In the genomic region with DNA sequence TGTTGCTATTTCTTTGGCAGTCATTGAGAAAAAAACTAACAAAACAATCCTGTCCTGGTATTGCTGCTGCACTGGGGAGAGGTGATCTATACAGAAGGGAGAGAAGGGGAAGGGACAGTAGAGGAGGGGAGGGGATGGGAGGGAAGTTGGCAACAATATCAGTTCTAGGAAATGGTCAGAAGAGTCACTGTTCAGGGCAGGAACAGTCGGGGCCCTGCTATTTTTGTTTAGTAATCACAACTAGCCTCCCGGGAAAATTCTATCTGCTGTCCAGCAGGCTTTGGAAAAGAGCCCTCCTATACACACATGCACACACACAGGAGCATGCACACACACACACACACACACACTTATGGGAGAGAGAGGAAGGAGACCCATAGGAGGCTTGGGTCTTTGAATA, we compare ENCODE assay signal across 10 cellular contexts.
DNase-seq lines count a peak whose midpoint lies in the region; ATAC-seq and FAIRE-seq lines count a peak whose summit lies in the region.
"Had no signal": no experiment of that assay in that cellular context is flagged by ENCODE, and none has a peak within 500 bp of the region (broad histone marks: within the 10 kb centered on the region; RNA-seq: fewer than 3 reads in every experiment).

No MANE protein-coding gene starts in this region.

- H3K4me1 ChIP-seq in thymus (ENCODE audit: control insufficient read depth, insufficient read depth, low read length): peaks cover 8% of the 10 kb centered on the region

- peaks cover 35% of the 10 kb centered on the region for H3K4me1 Mint-ChIP-seq in activated CD4-positive, alpha-beta T cell treated with anti-CD3 and anti-CD28 coated beads, Interleukin-2, amount 10 ng/mL, durations not matched to agents 7 days and 5 days

- H3K27me3 ChIP-seq in thymus (ENCODE audit: control insufficient read depth, insufficient read depth): no peaks in the 10 kb centered on the region

- no peaks in the 10 kb centered on the region for H3K9me3 ChIP-seq in thymus (ENCODE audit: control insufficient read depth)

- POLR2A ChIA-PET in activated CD4-positive, alpha-beta T cell treated with anti-CD3 and anti-CD28 coated beads, Interleukin-2, amount 10 ng/mL, durations not matched to agents 7 days and 5 days (lab: Charles Lee): interaction anchor here (1.0 kb wide), 1 partner anchor 30 kb away, joined by 3 read pairs; no protein-coding TSS in a partner anchor

- peaks cover 46% of the 10 kb centered on the region for H3K36me3 Mint-ChIP-seq in activated CD4-positive, alpha-beta T cell treated with anti-CD3 and anti-CD28 coated beads, Interleukin-2, amount 10 ng/mL, durations not matched to agents 7 days and 5 days (ENCODE audit: low read depth)

- H3K4me3 ChIP-seq in thymus (ENCODE audit: low read length): peak overlapping the region; percentile 68

- H3K9me3 Mint-ChIP-seq in activated CD4-positive, alpha-beta T cell treated with anti-CD3 and anti-CD28 coated beads, Interleukin-2, amount 10 ng/mL, durations not matched to agents 7 days and 5 days: peaks cover 19% of the 10 kb centered on the region

- DNase-seq in activated CD4-positive, alpha-beta T cell treated with anti-CD3 and anti-CD28 coated beads, Interleukin-2, amount 10 ng/mL, durations not matched to agents 7 days and 5 days: no peak
- no peak for DNase-seq in activated CD4-positive, alpha-beta T cell treated with anti-CD3 and anti-CD28 coated beads, Interleukin-2, amount 50 U/mL, for 4 hours
- DNase-seq in left lobe of liver (ENCODE audit: low spot score): no peak
- DNase-seq in urothelium cell line (ENCODE audit: low spot score): no peak
- DNase-seq: NCI-H1436, substantia nigra had no signal

- ATAC-seq in left lobe of liver: peak; percentile 63
- ATAC-seq in HG02870 (IDR thresholded peaks at IDR 0.05; ENCODE audit: unreplicated experiment): no peak
- ATAC-seq in HG03135 (IDR thresholded peaks at IDR 0.05; ENCODE audit: unreplicated experiment): no peak

- no peaks in the 10 kb centered on the region for H3K27me3 Mint-ChIP-seq in activated CD4-positive, alpha-beta T cell treated with anti-CD3 and anti-CD28 coated beads, Interleukin-2, amount 10 ng/mL, durations not matched to agents 7 days and 5 days

- peak overlapping the region; percentile 96 for H3K27ac Mint-ChIP-seq in activated CD4-positive, alpha-beta T cell treated with anti-CD3 and anti-CD28 coated beads, Interleukin-2, amount 10 ng/mL, durations not matched to agents 7 days and 5 days

- no peak for FAIRE-seq in urothelium cell line (lab: Jason Lieb, UNC)

- H3K27ac ChIP-seq in adipose tissue (ENCODE audit: low read depth, low read length) (peak overlapping the region; percentile 13), thymus (ENCODE audit: low read depth) (peak overlapping the region; percentile 43)

- CTCF ChIA-PET in activated CD4-positive, alpha-beta T cell treated with anti-CD3 and anti-CD28 coated beads, Interleukin-2, amount 10 ng/mL, durations not matched to agents 7 days and 5 days (lab: Charles Lee): interaction anchor here (0.7 to 1.4 kb wide), 2 partner anchors 11 to 42 kb away, joined by 3 to 4 read pairs; no protein-coding TSS in a partner anchor

- peak overlapping the region; percentile 85 for H3K4me3 Mint-ChIP-seq in activated CD4-positive, alpha-beta T cell treated with anti-CD3 and anti-CD28 coated beads, Interleukin-2, amount 10 ng/mL, durations not matched to agents 7 days and 5 days

- WGBS in adipose tissue, 3 donors: 3 to 36% (median 10%) methylated on average over 2 of the region's 2 CpGs
- WGBS in thymus: 13% methylated on average over 2 of the region's 2 CpGs

- H3K36me3 ChIP-seq in thymus (ENCODE audit: control insufficient read depth, insufficient read depth): peaks cover 6% of the 10 kb centered on the region
